ENCODE assay signal across 15 cellular contexts in the genomic region with DNA sequence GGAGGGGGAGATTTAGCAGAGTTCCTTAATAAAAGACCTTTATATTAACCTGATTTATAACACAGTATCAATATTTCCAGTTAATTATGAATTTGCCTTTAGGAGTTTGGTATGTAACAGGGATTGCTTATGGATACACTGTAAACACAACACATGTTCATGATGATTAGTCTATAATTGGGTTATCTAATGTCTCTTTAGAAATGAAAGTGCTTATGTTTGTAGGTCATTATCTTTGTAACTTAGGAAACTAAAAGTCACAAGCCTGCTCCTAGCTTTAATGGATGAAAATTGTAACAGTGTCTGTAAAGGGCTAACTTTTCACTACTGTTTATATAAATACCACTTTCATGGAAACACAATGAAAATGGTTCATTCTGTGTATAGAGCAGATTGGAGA.
"Had no signal": no experiment of that assay in that cellular context is flagged by ENCODE, and none has a peak within 500 bp of the region (broad histone marks: within the 10 kb centered on the region; RNA-seq: fewer than 3 reads in every experiment).

No MANE protein-coding gene starts in this region.

- H3K27ac ChIP-seq: esophagus squamous epithelium, hepatocyte, lower lobe of right lung, ovary, stomach had no signal

- H3K27me3 ChIP-seq: esophagus squamous epithelium, gastroesophageal sphincter, hepatocyte, ovary, stomach had no signal

- H3K36me3 ChIP-seq: esophagus squamous epithelium, gastroesophageal sphincter, lower lobe of right lung, ovary, stomach had no signal

- DNase-seq: effector memory CD8-positive, alpha-beta T cell; esophagus squamous epithelium; foreskin fibroblast; glutamatergic neuron; lower lobe of right lung; natural killer cell; ovary; right cardiac atrium; small intestine; stimulated activated CD4-positive, alpha-beta T cell treated with anti-CD3 and anti-CD28 coated beads, Interleukin-12 subunit alpha, Interleukin-12 subunit beta, amount 100 ng/mL, for 4 hours; stimulated activated naive CD4-positive, alpha-beta T cell; stomach; substantia nigra had no signal

- H3K4me3 ChIP-seq: esophagus squamous epithelium, gastroesophageal sphincter, hepatocyte, lower lobe of right lung, ovary, stomach had no signal

- H3K4me1 ChIP-seq: esophagus squamous epithelium, lower lobe of right lung had no signal

- H3K9me3 ChIP-seq: esophagus squamous epithelium, gastroesophageal sphincter, lower lobe of right lung, ovary, stomach had no signal

- ATAC-seq: effector memory CD8-positive, alpha-beta T cell; gastroesophageal sphincter; lower lobe of right lung; natural killer cell had no signal

- H3K4me2 ChIP-seq: hepatocyte had no signal

- H2AFZ ChIP-seq: hepatocyte had no signal
